18 cellular contexts compared by ENCODE assay signal in the genomic region with DNA sequence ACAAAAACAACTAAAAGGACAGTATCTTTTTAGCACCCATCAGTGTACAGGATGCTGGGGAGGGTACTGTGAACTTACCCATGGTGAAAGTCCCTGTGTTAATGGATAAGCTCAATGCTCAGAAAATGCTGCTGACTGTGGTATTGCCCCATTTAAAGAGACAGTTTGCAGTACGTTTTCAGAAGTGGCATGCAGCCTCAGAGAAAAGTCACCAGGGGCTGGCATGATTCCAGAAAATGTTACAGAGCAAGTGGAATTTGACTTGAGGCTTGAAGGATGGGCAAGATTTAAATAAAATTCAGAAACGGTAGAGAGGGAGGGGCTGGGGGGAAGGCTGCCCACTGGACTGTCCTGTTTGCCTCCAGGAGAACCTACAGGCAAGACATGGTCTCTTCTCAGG. TPM values are rescaled to one million over a fixed set of nuclear protein-coding genes. Genes with fewer than 3 reads are reported as not detected.
A peak's percentile ranks its signal among the peaks of the same experiment; 100 is the strongest.
DNase-seq lines count a peak whose midpoint lies in the region; ATAC-seq, FAIRE-seq and TF ChIP-seq lines count a peak whose summit lies in the region.
"Had no signal": no experiment of that assay in that cellular context is flagged by ENCODE, and none has a peak within 500 bp of the region (broad histone marks: within the 10 kb centered on the region; RNA-seq: fewer than 3 reads in every experiment).

No MANE protein-coding gene starts in this region.

- 15% methylated on average over 2 of the region's 2 CpGs for WGBS in A549 (ENCODE audit: missing lambda C conversion rate)

- ATAC-seq in A549 (peak in 1 of 2 experiments; percentile 14; a peak in 2 of 6 replicates), HG03108 (IDR thresholded peaks at IDR 0.05; ENCODE audit: unreplicated experiment) (no peak), GM19463 (IDR thresholded peaks at IDR 0.05; ENCODE audit: unreplicated experiment) (no peak)
- ATAC-seq in activated CD8-positive, alpha-beta memory T cell treated with anti-CD3 and anti-CD28 coated beads, Interleukin-2, amount 10 ng/mL, durations not matched to agents 7 days and 5 days: no peak

- H3K4me3 ChIP-seq in A549: no peak overlapping the region
- H3K4me3 ChIP-seq in Jurkat, Clone E6-1 (ENCODE audit: low read length): no peak overlapping the region
- H3K4me3 ChIP-seq: MG63, SJSA1, suprapubic skin had no signal

- TF ChIP-seq RAD21 in A549 (conservative IDR thresholded peaks at IDR 0.05 in 1 of 2, IDR thresholded peaks at IDR 0.05 in 1 of 2): no peak

- no peaks in the 10 kb centered on the region for H3K9me3 Mint-ChIP-seq in chondrocyte (ENCODE audit: low read depth)
- H3K9me3 Mint-ChIP-seq in activated CD8-positive, alpha-beta memory T cell treated with anti-CD3 and anti-CD28 coated beads, Interleukin-2, amount 10 ng/mL, durations not matched to agents 7 days and 5 days (ENCODE audit: low read depth): no peaks in the 10 kb centered on the region
- H3K9me3 Mint-ChIP-seq: activated naive CD4-positive, alpha-beta T cell treated with anti-CD3 and anti-CD28 coated beads for 36 hours; HFFc6 had no signal

- POLR2A ChIA-PET in A549 (lab: Yijun Ruan, JAX): no interaction called here

- H3K4me2 ChIP-seq in A549: peak overlapping the region; percentile 35; the same call in 2 of the 3 replicates

- TF ChIP-seq POLR2A in A549 (IDR thresholded peaks at IDR 0.05; ENCODE audit: low read length): no peak

- H3K4me1 ChIP-seq in A549: peaks cover 39% of the 10 kb centered on the region

- peaks cover 33% of the 10 kb centered on the region for H3K4me1 Mint-ChIP-seq in chondrocyte (ENCODE audit: low read depth)
- peaks cover 2% of the 10 kb centered on the region for H3K4me1 Mint-ChIP-seq in activated CD8-positive, alpha-beta memory T cell treated with anti-CD3 and anti-CD28 coated beads, Interleukin-2, amount 10 ng/mL, durations not matched to agents 7 days and 5 days

- peak overlapping the region; percentile 3 to 81 for H3K27ac ChIP-seq in A549
- H3K27ac ChIP-seq: SJSA1, suprapubic skin had no signal

- no peak overlapping the region for H3K4me3 Mint-ChIP-seq in chondrocyte (ENCODE audit: unreplicated experiment)
- H3K4me3 Mint-ChIP-seq in activated CD8-positive, alpha-beta memory T cell treated with anti-CD3 and anti-CD28 coated beads, Interleukin-2, amount 10 ng/mL, durations not matched to agents 7 days and 5 days: no peak overlapping the region
- H3K4me3 Mint-ChIP-seq: activated naive CD4-positive, alpha-beta T cell treated with anti-CD3 and anti-CD28 coated beads for 36 hours; HFFc6 had no signal

- FAIRE-seq in A549 (lab: Jason Lieb, UNC): no peak
- FAIRE-seq: colon had no signal

- H3K27ac Mint-ChIP-seq in chondrocyte (ENCODE audit: unreplicated experiment): peak overlapping the region; percentile 27
- H3K27ac Mint-ChIP-seq in activated CD8-positive, alpha-beta memory T cell treated with anti-CD3 and anti-CD28 coated beads, Interleukin-2, amount 10 ng/mL, durations not matched to agents 7 days and 5 days: no peak overlapping the region
- H3K27ac Mint-ChIP-seq: activated naive CD4-positive, alpha-beta T cell treated with anti-CD3 and anti-CD28 coated beads for 36 hours; HFFc6 had no signal

- no peaks in the 10 kb centered on the region for H3K36me3 Mint-ChIP-seq in chondrocyte (ENCODE audit: low read depth)
- H3K36me3 Mint-ChIP-seq in activated CD8-positive, alpha-beta memory T cell treated with anti-CD3 and anti-CD28 coated beads, Interleukin-2, amount 10 ng/mL, durations not matched to agents 7 days and 5 days: no peaks in the 10 kb centered on the region

- DNase-seq in A549 (ENCODE audit: low read depth in 1 of 2, low spot score in 1 of 2) (no peak), chondrocyte (ENCODE audit: low spot score) (no peak), myocyte (ENCODE audit: low read depth) (peak; percentile 23), SIG-M5 treated with dmso at 0.1 percent for 504 hours (lab: John Stamatoyannopoulos, UW; ENCODE audit: unreplicated experiment) (no peak)
- peak; percentile 57 for DNase-seq in Jurkat, Clone E6-1 (ENCODE audit: low read depth, low spot score)
- DNase-seq in activated CD8-positive, alpha-beta memory T cell treated with anti-CD3 and anti-CD28 coated beads, Interleukin-2, amount 10 ng/mL, durations not matched to agents 7 days and 5 days: no peak
- DNase-seq: activated naive CD4-positive, alpha-beta T cell treated with anti-CD3 and anti-CD28 coated beads for 36 hours; DND-41; HFFc6; mesendoderm; NCI-H2081 treated with DMSO at 0.1 percent for 48 hours; NK-92 treated with Interleukin-12 subunit alpha and Interleukin-12 subunit beta, amount 100 ng/mL, for 24 hours had no signal

- CTCF ChIA-PET in A549 (lab: Yijun Ruan, JAX): interaction anchor here (1.0 to 1.2 kb wide), 2 partner anchors 342 to 405 kb away, joined by 3 to 6 read pairs; no protein-coding TSS in a partner anchor
- CTCF ChIA-PET in activated CD8-positive, alpha-beta memory T cell treated with anti-CD3 and anti-CD28 coated beads, Interleukin-2, amount 10 ng/mL, durations not matched to agents 7 days and 5 days (lab: Charles Lee): no interaction called here

- no peaks in the 10 kb centered on the region for H3K27me3 Mint-ChIP-seq in chondrocyte (ENCODE audit: low read depth)
- peaks cover 24% of the 10 kb centered on the region for H3K27me3 Mint-ChIP-seq in activated CD8-positive, alpha-beta memory T cell treated with anti-CD3 and anti-CD28 coated beads, Interleukin-2, amount 10 ng/mL, durations not matched to agents 7 days and 5 days

- no peaks in the 10 kb centered on the region for H3K9me3 ChIP-seq in A549
- H3K9me3 ChIP-seq: MG63, SJSA1, suprapubic skin had no signal

- no peak for TF ChIP-seq CTCF in A549 (IDR thresholded peaks at IDR 0.05)
- no peak for TF ChIP-seq CTCF in chondrocyte (IDR thresholded peaks at IDR 0.05)

- TF ChIP-seq EP300 in A549 (IDR thresholded peaks at IDR 0.05): no peak

TF ChIP-seq in A549, 52 proteins besides CTCF, POLR2A, EP300 and RAD21:
- no peak for TF ChIP-seq FOSL2 (IDR thresholded peaks at IDR 0.05)
- TF ChIP-seq FOSL2 (CRISPR knock-in tag; IDR thresholded peaks at IDR 0.05): no peak
- no peak for TF ChIP-seq RCOR1 (IDR thresholded peaks at IDR 0.05; ENCODE audit: low read depth, low read length)
- no peak for TF ChIP-seq ZSCAN20 (CRISPR knock-in tag; IDR thresholded peaks at IDR 0.05)
- no peak for TF ChIP-seq RARB (CRISPR knock-in tag; IDR thresholded peaks at IDR 0.05)
- no peak for TF ChIP-seq NFE2L2 (conservative IDR thresholded peaks at IDR 0.05; ENCODE audit: low read length)
- no peak for TF ChIP-seq ESRRA (IDR thresholded peaks at IDR 0.05; ENCODE audit: borderline replicate concordance, low read length)

RNA-seq across cellular contexts. Expression of a gene that starts 7.2 kb away (rescaled TPM):
- polyA plus RNA-seq in A549 (2011; rRNA removed) (26.4 and 42.8 TPM in 2 replicates), A549 (2017; fragmentation: RNase III; extraction: RNeasy Plus Mini Kit Qiagen cat#74134 plus additional on column Dnase treatment) (33.7 to 43.0 TPM (median 33.7 TPM) in 3 replicates)
- polyA plus RNA-seq in A549 (2012; cell fraction: cytosol; rRNA removed): 14.1 and 23.1 TPM in 2 replicates
- 14.2 and 16.9 TPM in 2 replicates for polyA plus RNA-seq in A549 (2012; cell fraction: nucleus; rRNA removed)
- 50.0 and 52.8 TPM in 2 replicates for polyA minus RNA-seq in A549 (2011; rRNA and poly(A)+ RNA removed)
- 8.7 TPM for polyA plus RNA-seq in Jurkat, Clone E6-1 (2012; ENCODE audit: insufficient read depth, insufficient read length)
- total RNA-seq in chondrocyte (1.6 to 5.2 TPM (median 4.5 TPM) in 3 replicates), myocyte (0.70 and 1.3 TPM in 2 replicates)
- 0.87 TPM for polyA plus RNA-seq in myocyte (2012)
- total RNA-seq in activated CD8-positive, alpha-beta memory T cell treated with anti-CD3 and anti-CD28 coated beads, Interleukin-2, amount 10 ng/mL, durations not matched to agents 7 days and 5 days: under 1 TPM; 0.05 to 0.06 TPM

Comparison
In these comparisons a context has a peak if more than half of its experiments do, and no peak if none do; other contexts are left out.
1. DNase-seq: peak in Jurkat, Clone E6-1 (single experiment) and myocyte (single experiment); none in A549 (0 of 2), chondrocyte (single experiment), activated CD8-positive, alpha-beta memory T cell treated with anti-CD3 and anti-CD28 coated beads, Interleukin-2, amount 10 ng/mL, durations not matched to agents 7 days and 5 days (single experiment) and SIG-M5 treated with dmso at 0.1 percent for 504 hours (single experiment).